8 cellular contexts compared by ENCODE assay signal in genomic region chr6:84227044-84227433, GRCh38. TPM values are rescaled to one million over a fixed set of nuclear protein-coding genes. Genes with fewer than 3 reads are reported as not detected.
DNase-seq lines count a peak whose midpoint lies in the region; ATAC-seq and TF ChIP-seq lines count a peak whose summit lies in the region.

No MANE protein-coding gene starts in this region.

- H3K9me3 ChIP-seq in KOPT-K1 (ENCODE audit: insufficient read depth, low read length, poor library complexity, severe bottlenecking) (no peaks in the 10 kb centered on the region), mononuclear cell (ENCODE audit: low read depth, low read length) (no peaks in the 10 kb centered on the region)

- peaks cover 12% of the 10 kb centered on the region for H3K4me1 ChIP-seq in mononuclear cell (ENCODE audit: insufficient read depth, low read length)

- H3K27me3 ChIP-seq in mononuclear cell (ENCODE audit: insufficient read depth, low read length) = peaks cover 17% of the 10 kb centered on the region

- TF ChIP-seq CTCF in AG04449 (IDR thresholded peaks at IDR 0.05; ENCODE audit: insufficient read depth, low read length, missing control alignments) = no peak

- POLR2A ChIA-PET in AG04449 (lab: Yijun Ruan, JAX) = no interaction called here

- no peaks in the 10 kb centered on the region for H3K36me3 ChIP-seq in KOPT-K1 (ENCODE audit: insufficient read depth, low read length)

- H3K4me3 ChIP-seq in AG04449 (ENCODE audit: low read depth, low read length) (peak overlapping the region; percentile 95), mononuclear cell (ENCODE audit: low read length) (peak overlapping the region; percentile 81)

- H3K27ac ChIP-seq in KOPT-K1 (ENCODE audit: low read depth, low read length, poor library complexity, severe bottlenecking) (peak overlapping the region; percentile 61), cingulate gyrus (ENCODE audit: low read depth, low read length) (peak overlapping the region; percentile 93)

- CTCF ChIA-PET in AG04449 (lab: Yijun Ruan, JAX) = interaction anchor here (0.8 to 4.1 kb wide), 12 partner anchors 8 to 1096 kb away, joined by 3 to 39 read pairs (median 6); partner anchors contain the start of gene CYB5R4

- ATAC-seq in GM19452 (IDR thresholded peaks at IDR 0.05; ENCODE audit: unreplicated experiment) = peak; percentile 12
- ATAC-seq in HG03139 (IDR thresholded peaks at IDR 0.05; ENCODE audit: unreplicated experiment) = no peak
- no peak for ATAC-seq in HG02970 (IDR thresholded peaks at IDR 0.05; ENCODE audit: low FRiP score, unreplicated experiment)

- DNase-seq in AG04449 (ENCODE audit: low read depth, low spot score) = no peak
- no peak for DNase-seq in activated effector memory CD4-positive, alpha-beta T cell treated with anti-CD3 and anti-CD28 coated beads, Interleukin-2, amount 50 U/mL, for 16 hours

RNA-seq across cellular contexts. Expression of gene CEP162, which starts 0.4 kb away (rescaled TPM):
- total RNA-seq in mononuclear cell = 6.3 TPM
